Comparison of ENCODE assay signal across 25 cellular contexts in the genomic region with DNA sequence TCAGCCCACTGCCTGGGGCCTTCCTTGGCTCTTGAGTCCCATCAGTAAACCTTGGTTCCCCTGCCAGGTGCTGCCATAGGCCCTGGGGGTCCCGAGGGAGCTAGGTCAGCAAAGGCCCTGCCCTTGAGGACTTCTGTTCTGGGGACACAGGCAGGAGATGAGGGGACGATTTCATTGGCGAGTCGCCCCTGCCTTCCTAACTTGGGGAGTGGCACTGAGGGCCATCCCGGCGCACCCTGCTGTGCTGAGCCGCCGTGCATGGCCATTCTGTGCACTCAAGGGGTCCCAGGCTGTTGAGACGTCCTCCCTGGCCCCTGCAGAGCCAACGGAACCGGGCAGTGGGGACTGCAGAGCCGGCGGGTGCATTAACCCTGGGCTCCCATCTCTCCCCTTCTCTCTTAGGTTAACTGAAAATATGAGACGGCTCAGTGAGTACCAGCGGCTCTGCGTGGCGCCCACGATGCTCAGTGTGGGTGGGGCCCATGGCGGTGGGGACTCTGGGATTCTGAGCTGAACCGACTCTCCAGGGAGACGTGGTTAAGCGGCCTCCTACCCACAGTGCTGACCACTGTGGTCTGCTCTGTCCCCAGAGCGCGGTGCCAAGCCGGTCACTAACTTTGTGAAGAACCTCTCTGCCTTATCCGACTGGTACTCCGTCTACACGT.
"Had no signal": no experiment of that assay in that cellular context is flagged by ENCODE, and none has a peak within 500 bp of the region (broad histone marks: within the 10 kb centered on the region; RNA-seq: fewer than 3 reads in every experiment).

No MANE protein-coding gene starts in this region.

- ATAC-seq: activated CD4-positive, CD25-positive, alpha-beta regulatory T cell treated with anti-CD3 and anti-CD28 coated beads, Interleukin-2, amount 50 U/mL, for 24 hours; activated T-cell treated with anti-CD3 and anti-CD28 coated beads, Interleukin-2, amount 50 U/mL, for 4 hours; K562; Panc1; SK-N-SH treated with all-trans-retinoic acid at 6 μM for 48 hours had no signal

- H3K27ac ChIP-seq: brain microvascular endothelial cell, RWPE1, SJCRH30 had no signal

- DNase-seq: activated CD4-positive, alpha-beta T cell treated with anti-CD3 and anti-CD28 coated beads for 48 hours; activated CD4-positive, alpha-beta T cell treated with anti-CD3 and anti-CD28 coated beads, Interleukin-2, amount 50 U/mL, for 4 hours; activated CD8-positive, alpha-beta memory T cell treated with anti-CD3 and anti-CD28 coated beads for 24 hours; activated T-cell treated with anti-CD3 and anti-CD28 coated beads, Interleukin-2, amount 50 U/mL, for 4 hours; brain microvascular endothelial cell; cerebellar nuclear complex; Karpas-422; MM.1S; NCI-H1105; NCI-H1436; NCI-H1694 treated with DMSO at 0.1 percent for 48 hours; NCI-H2029 treated with DMSO at 0.1 percent for 48 hours; NCI-H345; NCI-H510A; NCI-H526 treated with DMSO at 0.1 percent for 48 hours; NCI-H82; Right ventricle myocardium superior; SJCRH30; SW 1271 had no signal

- H3K36me3 ChIP-seq: brain microvascular endothelial cell, SJCRH30 had no signal

- H3K9me3 Mint-ChIP-seq: activated naive CD4-positive, alpha-beta T cell treated with anti-CD3 and anti-CD28 coated beads, Interleukin-2, amount 50 U/mL, for 24 hours; activated T-cell treated with anti-CD3 and anti-CD28 coated beads, Interleukin-2, amount 50 U/mL, for 4 hours had no signal

- H3K4me3 Mint-ChIP-seq: activated naive CD4-positive, alpha-beta T cell treated with anti-CD3 and anti-CD28 coated beads, Interleukin-2, amount 50 U/mL, for 24 hours; activated T-cell treated with anti-CD3 and anti-CD28 coated beads, Interleukin-2, amount 50 U/mL, for 4 hours had no signal

- H3K4me3 ChIP-seq: K562, SJCRH30 had no signal

- H3K27me3 ChIP-seq: brain microvascular endothelial cell, SJCRH30 had no signal

- H3K36me3 Mint-ChIP-seq: activated naive CD4-positive, alpha-beta T cell treated with anti-CD3 and anti-CD28 coated beads, Interleukin-2, amount 50 U/mL, for 24 hours had no signal

- H3K27me3 Mint-ChIP-seq: activated naive CD4-positive, alpha-beta T cell treated with anti-CD3 and anti-CD28 coated beads, Interleukin-2, amount 50 U/mL, for 24 hours had no signal

- H3K27ac Mint-ChIP-seq: activated naive CD4-positive, alpha-beta T cell treated with anti-CD3 and anti-CD28 coated beads, Interleukin-2, amount 50 U/mL, for 24 hours had no signal

- H3K9me3 ChIP-seq: SJCRH30 had no signal

- FAIRE-seq: K562 had no signal
